ENCODE assay signal across 17 cellular contexts in genomic region chr9:12699529-12699928, GRCh38. TPM values are rescaled to one million over a fixed set of nuclear protein-coding genes. Genes with fewer than 3 reads are reported as not detected.
DNase-seq lines count a peak whose midpoint lies in the region; ATAC-seq, FAIRE-seq and TF ChIP-seq lines count a peak whose summit lies in the region.
"Had no signal": no experiment of that assay in that cellular context is flagged by ENCODE, and none has a peak within 500 bp of the region (broad histone marks: within the 10 kb centered on the region; RNA-seq: fewer than 3 reads in every experiment).

No MANE protein-coding gene starts in this region.

- H3K36me3 ChIP-seq in neural progenitor cell: no peaks in the 10 kb centered on the region
- H3K36me3 ChIP-seq: esophagus squamous epithelium had no signal

- H3K4me3 ChIP-seq in epithelial cell of proximal tubule (ENCODE audit: low read depth, low read length): no peak overlapping the region
- no peak overlapping the region for H3K4me3 ChIP-seq in neural progenitor cell
- no peak overlapping the region for H3K4me3 ChIP-seq in coronary artery
- H3K4me3 ChIP-seq: esophagus squamous epithelium had no signal

- no peak overlapping the region for H3K27ac Mint-ChIP-seq in neural progenitor cell
- H3K27ac Mint-ChIP-seq in stimulated activated naive B cell treated with anti-CD40 and anti-IgM and Interleukin-4, amounts not matched to agents 10 μg/mL and 1 μg/mL and 100 μg/mL, for 72 hours: no peak overlapping the region
- H3K27ac Mint-ChIP-seq: activated CD4-positive, alpha-beta memory T cell treated with anti-CD3 and anti-CD28 coated beads for 36 hours had no signal

- no peaks in the 10 kb centered on the region for H3K36me3 Mint-ChIP-seq in neural progenitor cell
- no peaks in the 10 kb centered on the region for H3K36me3 Mint-ChIP-seq in stimulated activated naive B cell treated with anti-CD40 and anti-IgM and Interleukin-4, amounts not matched to agents 10 μg/mL and 1 μg/mL and 100 μg/mL, for 72 hours
- H3K36me3 Mint-ChIP-seq: activated CD4-positive, alpha-beta memory T cell treated with anti-CD3 and anti-CD28 coated beads for 36 hours had no signal

- H3K9me3 Mint-ChIP-seq in neural progenitor cell: no peaks in the 10 kb centered on the region
- H3K9me3 Mint-ChIP-seq in stimulated activated naive B cell treated with anti-CD40 and anti-IgM and Interleukin-4, amounts not matched to agents 10 μg/mL and 1 μg/mL and 100 μg/mL, for 72 hours: no peaks in the 10 kb centered on the region

- ATAC-seq in stimulated activated naive B cell treated with anti-CD40 and anti-IgM and Interleukin-4, amounts not matched to agents 10 μg/mL and 1 μg/mL and 100 μg/mL, for 72 hours (replicated peaks): no peak

- no peaks in the 10 kb centered on the region for H3K9me3 ChIP-seq in neural progenitor cell (ENCODE audit: low read depth)
- H3K9me3 ChIP-seq: esophagus squamous epithelium had no signal

- no peak overlapping the region for H3K4me2 ChIP-seq in neural progenitor cell

- TF ChIP-seq CTCF in epithelial cell of proximal tubule (conservative IDR thresholded peaks at IDR 0.05; ENCODE audit: low read depth, low read length): peak; percentile 47
- peak; percentile 36 for TF ChIP-seq CTCF in neural progenitor cell (IDR thresholded peaks at IDR 0.05)
- no peak for TF ChIP-seq CTCF in coronary artery (IDR thresholded peaks at IDR 0.05)

- H3K27ac ChIP-seq in neural progenitor cell (no peak overlapping the region), coronary artery (no peak overlapping the region)
- H3K27ac ChIP-seq: esophagus squamous epithelium had no signal

- no peak overlapping the region for H3K4me3 Mint-ChIP-seq in neural progenitor cell
- H3K4me3 Mint-ChIP-seq in stimulated activated naive B cell treated with anti-CD40 and anti-IgM and Interleukin-4, amounts not matched to agents 10 μg/mL and 1 μg/mL and 100 μg/mL, for 72 hours: no peak overlapping the region
- H3K4me3 Mint-ChIP-seq: activated CD4-positive, alpha-beta memory T cell treated with anti-CD3 and anti-CD28 coated beads for 36 hours had no signal

- no peaks in the 10 kb centered on the region for H3K27me3 ChIP-seq in neural progenitor cell
- H3K27me3 ChIP-seq: esophagus squamous epithelium had no signal

- no peak overlapping the region for H2AFZ ChIP-seq in neural progenitor cell (replicated peaks)

- DNase-seq in HCEC 1CT (peak; percentile 44), SK-MEL-5 (ENCODE audit: low read depth, low spot score) (peak; percentile 76), epithelial cell of proximal tubule (ENCODE audit: low read depth) (no peak), neural progenitor cell (ENCODE audit: low spot score) (no peak), coronary artery (ENCODE audit: low spot score) (no peak), RCC 7860 (ENCODE audit: low spot score) (no peak), midbrain (lab: John Stamatoyannopoulos, UW) (no peak)
- no peak for DNase-seq in stimulated activated naive B cell treated with anti-CD40 and anti-IgM and Interleukin-4, amounts not matched to agents 10 μg/mL and 1 μg/mL and 100 μg/mL, for 72 hours
- DNase-seq: activated CD4-positive, alpha-beta memory T cell treated with anti-CD3 and anti-CD28 coated beads for 36 hours; activated gamma-delta T cell; esophagus squamous epithelium; Karpas-422; left cardiac atrium; NCI-H2171 treated with DMSO at 0.1 percent for 48 hours; T-helper 2 cell; trophoblast cell had no signal

- in situ Hi-C loops in SK-MEL-5 (cut with HindIII; ENCODE audit: low pct_unique_long_range_greater_than_20kb, low sequenced_read_pairs): no loop called here

- H4K20me1 ChIP-seq in neural progenitor cell (ENCODE audit: low read depth): no peaks in the 10 kb centered on the region

- no peaks in the 10 kb centered on the region for H3K4me1 ChIP-seq in neural progenitor cell

- H3F3A ChIP-seq in neural progenitor cell (ENCODE audit: low read depth): no peaks in the 10 kb centered on the region

- peaks cover 2% of the 10 kb centered on the region for H3K4me1 Mint-ChIP-seq in neural progenitor cell
- H3K4me1 Mint-ChIP-seq in stimulated activated naive B cell treated with anti-CD40 and anti-IgM and Interleukin-4, amounts not matched to agents 10 μg/mL and 1 μg/mL and 100 μg/mL, for 72 hours: no peaks in the 10 kb centered on the region

- no peak for FAIRE-seq in RCC 7860 (lab: Jason Lieb, UNC)

- no peak overlapping the region for H3K9ac ChIP-seq in neural progenitor cell

- H3K27me3 Mint-ChIP-seq in neural progenitor cell (ENCODE audit: insufficient read depth, low read depth): no peaks in the 10 kb centered on the region
- H3K27me3 Mint-ChIP-seq in stimulated activated naive B cell treated with anti-CD40 and anti-IgM and Interleukin-4, amounts not matched to agents 10 μg/mL and 1 μg/mL and 100 μg/mL, for 72 hours: no peaks in the 10 kb centered on the region
- H3K27me3 Mint-ChIP-seq: activated CD4-positive, alpha-beta memory T cell treated with anti-CD3 and anti-CD28 coated beads for 36 hours had no signal

- no peaks in the 10 kb centered on the region for H3K79me2 ChIP-seq in neural progenitor cell (ENCODE audit: low read depth)

RNA-seq across cellular contexts. Expression of gene TYRP1, which starts 6.3 kb away (rescaled TPM):
- 1,105 and 1,258 TPM in 2 replicates for total RNA-seq in SK-MEL-5 (2014; rRNA removed; shearing (Covaris generic))
- 457 and 517 TPM in 2 replicates for polyA plus RNA-seq in SK-MEL-5 (2015; cell fraction: cytosol; rRNA removed)
- polyA plus RNA-seq in SK-MEL-5 (2015; cell fraction: nucleus; rRNA removed): 286 and 313 TPM in 2 replicates
- total RNA-seq in epithelial cell of proximal tubule: not detected in 2 replicates
- 0.75 TPM in 1 of 2 replicates, not detected in the other for total RNA-seq in neural progenitor cell (ENCODE audit: low replicate concordance)
- total RNA-seq: activated CD4-positive, alpha-beta memory T cell treated with anti-CD3 and anti-CD28 coated beads for 36 hours; esophagus squamous epithelium; OCI-LY7 had no signal

Comparison
In these comparisons a context has a peak if more than half of its experiments do, and no peak if none do; other contexts are left out.
1. DNase-seq: peak in HCEC 1CT (single experiment) and SK-MEL-5 (single experiment); none in epithelial cell of proximal tubule (single experiment), neural progenitor cell (single experiment), stimulated activated naive B cell treated with anti-CD40 and anti-IgM and Interleukin-4, amounts not matched to agents 10 μg/mL and 1 μg/mL and 100 μg/mL, for 72 hours (single experiment), coronary artery (single experiment), RCC 7860 (single experiment) and midbrain (single experiment).
2. RNA of gene TYRP1, which starts 6.3 kb away (total RNA-seq): 1,105 to 1,258 TPM in SK-MEL-5; 0.75 TPM in neural progenitor cell and not detected in epithelial cell of proximal tubule; every median in the first group is over 100 times any median in the second.